In genomic region chr6:34743625-34744293, GRCh38 we compare ENCODE assay signal across 1 cellular context.
TF ChIP-seq lines count a peak whose summit lies in the region.

No MANE protein-coding gene starts in this region.

TF ChIP-seq in HepG2, 621 proteins besides CTCF, POLR2A, EP300 and RAD21:
- no peak for TF ChIP-seq RNF219 (CRISPR knock-in tag; IDR thresholded peaks at IDR 0.05)
- peak; percentile 69 for TF ChIP-seq ZNF121 (CRISPR knock-in tag; IDR thresholded peaks at IDR 0.05)
